Comparison of ENCODE assay signal across 9 cellular contexts in genomic region chr10:78960316-78960800, GRCh38.
DNase-seq lines count a peak whose midpoint lies in the region; ATAC-seq and TF ChIP-seq lines count a peak whose summit lies in the region.
"Had no signal": no experiment of that assay in that cellular context is flagged by ENCODE, and none has a peak within 500 bp of the region (broad histone marks: within the 10 kb centered on the region; RNA-seq: fewer than 3 reads in every experiment).

No MANE protein-coding gene starts in this region.

- no peaks in the 10 kb centered on the region for H3K79me2 ChIP-seq in mammary epithelial cell (ENCODE audit: insufficient read depth, low read length)

- BruUV-seq in mammary epithelial cell (replicated peaks; lab: Mats Ljungman, UMichigan): no TSS peak

- no peak for TF ChIP-seq EP300 in transverse colon (IDR thresholded peaks at IDR 0.05; ENCODE audit: low read depth)

- ATAC-seq in HG03108 (IDR thresholded peaks at IDR 0.05; ENCODE audit: unreplicated experiment): no peak

- TF ChIP-seq POLR2A in transverse colon (IDR thresholded peaks at IDR 0.05): no peak

- H3K27ac ChIP-seq in mammary epithelial cell (ENCODE audit: insufficient read depth, low read depth, low read length) (peak overlapping the region; percentile 20), transverse colon (peak overlapping the region; percentile 25 to 66 (median 44))
- H3K27ac ChIP-seq: 22Rv1 had no signal

- CTCF ChIA-PET in mammary epithelial cell (lab: Charles Lee; ENCODE audit: low non-redundant PET): no interaction called here

- WGBS in mammary epithelial cell (ENCODE audit: low coverage, missing lambda C conversion rate): 11% methylated on average over 7 of the region's 7 CpGs
- 35 to 40% methylated on average over 1 to 7 of the region's 7 CpGs for WGBS in transverse colon (ENCODE audit: low coverage in 1 of 2), 2 donors

- H3K4me3 ChIP-seq in mammary epithelial cell (replicated peaks in 1 of 3; ENCODE audit: insufficient read depth in 1 of 3, low read depth in 2 of 3, low read length in 3 of 3) (no peak overlapping the region), transverse colon (no peak overlapping the region)

- no peak overlapping the region for H2AFZ ChIP-seq in mammary epithelial cell (ENCODE audit: low read depth, low read length)

- H3K4me1 ChIP-seq in mammary epithelial cell (ENCODE audit: insufficient read depth, low read length): peaks cover 40% of the 10 kb centered on the region
- peaks cover 6 to 12% (median 9%) of the 10 kb centered on the region in 4 donors for H3K4me1 ChIP-seq in transverse colon

- in situ Hi-C loops in mammary epithelial cell (cut with MboI; ENCODE audit: low sequenced_read_pairs in 2 of 2): no loop called here
- in situ Hi-C loops in transverse colon (cut with MboI; ENCODE audit: low pct_ligation_motif_present in 1 of 4, low pct_unique_long_range_greater_than_20kb in 1 of 4, low sequenced_read_pairs in 3 of 4): no loop called here

- TF ChIP-seq CTCF in mammary epithelial cell (conservative IDR thresholded peaks at IDR 0.05 in 1 of 2, IDR thresholded peaks at IDR 0.05 in 1 of 2; ENCODE audit: extremely low read depth in 1 of 2, insufficient read depth in 1 of 2, low read depth in 1 of 2, low read length in 2 of 2): no peak
- no peak for TF ChIP-seq CTCF in transverse colon (IDR thresholded peaks at IDR 0.05)

- no peak overlapping the region for H3K9ac ChIP-seq in mammary epithelial cell (ENCODE audit: insufficient read depth, low read length)

- dilution Hi-C loops in mammary epithelial cell (cut with HindIII; ENCODE audit: low sequenced_read_pairs): no loop called here

- H3K9me3 ChIP-seq in mammary epithelial cell (replicated peaks; ENCODE audit: insufficient read depth, low read length) (no peaks in the 10 kb centered on the region), transverse colon (no peaks in the 10 kb centered on the region)

- intact Hi-C loops in mammary epithelial cell (cut with micrococcal nuclease) (no loop called here), transverse colon (cut with DNase I; ENCODE audit: low total_unique reads) (loop anchor here (10.0 kb wide), 1 partner anchor 234 kb away; no protein-coding TSS in a partner anchor)

- H4K20me1 ChIP-seq in mammary epithelial cell (ENCODE audit: insufficient read depth, low read length): no peaks in the 10 kb centered on the region

- H3K36me3 ChIP-seq in mammary epithelial cell (ENCODE audit: insufficient read depth, low read length): no peaks in the 10 kb centered on the region
- no peaks in the 10 kb centered on the region for H3K36me3 ChIP-seq in transverse colon

- DNase-seq in DMS 273 (lab: John Stamatoyannopoulos, UW; ENCODE audit: unreplicated experiment) (peak; percentile 49), DMS 273 treated with DMSO at 0.1 percent for 48 hours (lab: John Stamatoyannopoulos, UW) (no peak), mammary epithelial cell (peak; percentile 96), left kidney (ENCODE audit: low read depth, low spot score) (peak; percentile 60), transverse colon (peak; percentile 66), iPS-NIHi7 (ENCODE audit: extremely low spot score) (no peak)
- no peak for DNase-seq in stimulated activated CD4-positive, alpha-beta T cell treated with anti-CD3 and anti-CD28 coated beads, Interleukin-4, amount 100 ng/mL, for 24 hours

- H3K4me2 ChIP-seq in mammary epithelial cell (ENCODE audit: insufficient read depth, low read depth, low read length): no peak overlapping the region

- H3K27me3 ChIP-seq in mammary epithelial cell (ENCODE audit: insufficient read depth, low read length) (no peaks in the 10 kb centered on the region), transverse colon (no peaks in the 10 kb centered on the region)

Comparison
In these comparisons a context has a peak if more than half of its experiments do, and no peak if none do; other contexts are left out.
1. DNase-seq: peak in DMS 273 (single experiment), mammary epithelial cell (single experiment), left kidney (single experiment) and transverse colon (single experiment); none in DMS 273 treated with DMSO at 0.1 percent for 48 hours (single experiment), stimulated activated CD4-positive, alpha-beta T cell treated with anti-CD3 and anti-CD28 coated beads, Interleukin-4, amount 100 ng/mL, for 24 hours (single experiment) and iPS-NIHi7 (single experiment).